25 cellular contexts compared by ENCODE assay signal in genomic region chr13:111343186-111343805, GRCh38. TPM values are rescaled to one million over a fixed set of nuclear protein-coding genes. Genes with fewer than 3 reads are reported as not detected.
A peak's percentile ranks its signal among the peaks of the same experiment; 100 is the strongest.
DNase-seq lines count a peak whose midpoint lies in the region; ATAC-seq and TF ChIP-seq lines count a peak whose summit lies in the region.
"Had no signal": no experiment of that assay in that cellular context is flagged by ENCODE, and none has a peak within 500 bp of the region (broad histone marks: within the 10 kb centered on the region; RNA-seq: fewer than 3 reads in every experiment).

No MANE protein-coding gene starts in this region.

- no peak overlapping the region for H3K27ac Mint-ChIP-seq in T-helper 2 cell treated with Interferon-gamma antibody and Interleukin-4, amounts not matched to agents 5 μg/mL and 100 μg/mL, for 36 hours
- H3K27ac Mint-ChIP-seq: CD4-positive, alpha-beta memory T cell; HFFc6 had no signal

- no peak for ATAC-seq in IMR-90 (ENCODE audit: low read depth)
- ATAC-seq: HepG2, Panc1, SK-N-SH treated with all-trans-retinoic acid at 6 μM for 48 hours had no signal

- TF ChIP-seq CTCF in IMR-90 (conservative IDR thresholded peaks at IDR 0.05; ENCODE audit: low read depth, low read length) (no peak), prostate gland (IDR thresholded peaks at IDR 0.05) (no peak)

- H2AK9ac ChIP-seq in IMR-90 (replicated peaks; ENCODE audit: low read depth, low read length, poor library complexity): peak overlapping the region; percentile 67

- H3K9me3 Mint-ChIP-seq in T-helper 2 cell treated with Interferon-gamma antibody and Interleukin-4, amounts not matched to agents 5 μg/mL and 100 μg/mL, for 36 hours: no peaks in the 10 kb centered on the region
- H3K9me3 Mint-ChIP-seq: HFFc6 had no signal

- H3K18ac ChIP-seq in IMR-90 (ENCODE audit: low read depth, low read length): no peak overlapping the region; the same call in 1 of the 2 replicates

- no peaks in the 10 kb centered on the region for H3K9me1 ChIP-seq in IMR-90 (ENCODE audit: insufficient read depth, low read length)

- BruUV-seq in IMR-90 (replicated peaks; lab: Mats Ljungman, UMichigan): no TSS peak

- H2AFZ ChIP-seq in IMR-90 (replicated peaks; ENCODE audit: low read length, poor library complexity): no peak overlapping the region

- H2BK120ac ChIP-seq in IMR-90 (ENCODE audit: low read depth, low read length): peak overlapping the region; percentile 30

- H3K56ac ChIP-seq in IMR-90 (ENCODE audit: extremely low read depth, insufficient read depth, low read length): no peak overlapping the region

- peaks cover 8% of the 10 kb centered on the region for H3K4me1 ChIP-seq in IMR-90 (ENCODE audit: control insufficient read depth, insufficient read depth, low read length)
- no peaks in the 10 kb centered on the region for H3K4me1 ChIP-seq in prostate gland (replicated peaks)

- CTCF ChIA-PET in IMR-90 (lab: Yijun Ruan, JAX): no interaction called here

- H3K27ac ChIP-seq in IMR-90 (ENCODE audit: insufficient read depth, low read length) (no peak overlapping the region), prostate gland (no peak overlapping the region)
- H3K27ac ChIP-seq: HL-60 had no signal

- no CpG with 5 or more reads among the region's 11 CpGs for WGBS in IMR-90 (ENCODE audit: extremely low coverage in 2 of 2, insufficient read length in 1 of 2), 2 experiments
- 83% methylated on average over 11 of the region's 11 CpGs for whole genome bisulfite sequencing in prostate gland

- H2BK20ac ChIP-seq in IMR-90 (ENCODE audit: low read depth, low read length): peak overlapping the region; percentile 45; the same call in 1 of the 2 replicates

- in situ Hi-C loops in IMR-90 (cut with MboI; ENCODE audit: low sequenced_read_pairs): no loop called here

- dilution Hi-C loops in IMR-90 (cut with HindIII; ENCODE audit: low sequenced_read_pairs, unreplicated experiment): no loop called here

- H2BK15ac ChIP-seq in IMR-90 (ENCODE audit: low read depth, low read length): no peak overlapping the region

- TF ChIP-seq POLR2A in IMR-90 (IDR thresholded peaks at IDR 0.05; ENCODE audit: low read depth, low read length) (no peak), prostate gland (IDR thresholded peaks at IDR 0.05) (no peak)

- no peaks in the 10 kb centered on the region for H3K9me3 ChIP-seq in IMR-90 (ENCODE audit: control insufficient read depth, insufficient read depth, low read length)
- H3K9me3 ChIP-seq in prostate gland: no peaks in the 10 kb centered on the region

- H3K36me3 ChIP-seq in H7 (replicated peaks; ENCODE audit: control insufficient read depth, insufficient read depth, low read length) (no peaks in the 10 kb centered on the region), IMR-90 (ENCODE audit: control insufficient read depth, insufficient read depth, low read length) (no peaks in the 10 kb centered on the region), prostate gland (no peaks in the 10 kb centered on the region)

- H3K4me3 ChIP-seq in H7 (ENCODE audit: insufficient read depth, low read depth, low read length) (no peak overlapping the region), IMR-90 (ENCODE audit: insufficient read depth, low read depth, low read length) (no peak overlapping the region), prostate gland (no peak overlapping the region)

- peaks cover under 1% of the 10 kb centered on the region for H3K27me3 Mint-ChIP-seq in T-helper 2 cell treated with Interferon-gamma antibody and Interleukin-4, amounts not matched to agents 5 μg/mL and 100 μg/mL, for 36 hours (ENCODE audit: low read depth)
- H3K27me3 Mint-ChIP-seq: CD4-positive, alpha-beta memory T cell had no signal

- no peak overlapping the region for H3K14ac ChIP-seq in IMR-90 (replicated peaks; ENCODE audit: low read depth, low read length)

- peak overlapping the region; percentile 26; the same call in 1 of the 2 replicates for H4K91ac ChIP-seq in IMR-90 (ENCODE audit: insufficient read depth, low read depth, low read length)

- no peak overlapping the region for H3K9ac ChIP-seq in IMR-90 (ENCODE audit: low read depth, low read length)

- intact Hi-C loops in IMR-90 (cut with micrococcal nuclease) (no loop called here), prostate gland (cut with DNase I) (no loop called here)

- H3K4me2 ChIP-seq in IMR-90 (ENCODE audit: low read depth, low read length): no peak overlapping the region

- DNase-seq in H7: peak; percentile 26
- DNase-seq in IMR-90: no peak
- peak; percentile 39 for DNase-seq in islet precursor cell
- peak; percentile 1 for DNase-seq in prostate gland (ENCODE audit: low spot score)
- DNase-seq in T-helper 2 cell treated with Interferon-gamma antibody and Interleukin-4, amounts not matched to agents 5 μg/mL and 100 μg/mL, for 36 hours (ENCODE audit: low spot score): no peak
- DNase-seq in pons (ENCODE audit: low spot score): no peak
- no peak for DNase-seq in DMS79 (lab: John Stamatoyannopoulos, UW)
- DNase-seq: CD4-positive, alpha-beta memory T cell; GF-D8; HFFc6; KBM-7; NCI-H1105; NCI-H146; NCI-H2029; NCI-H2227 treated with DMSO at 0.1 percent for 48 hours; NCI-H510A; NCI-H748 treated with DMSO at 0.1 percent for 48 hours; NK-92 treated with Interleukin-12 subunit alpha and Interleukin-12 subunit beta, amount 100 ng/mL, for 24 hours; SIG-M5 had no signal

- no peak overlapping the region for H3K23ac ChIP-seq in IMR-90 (ENCODE audit: low read depth, low read length)

- H3K79me1 ChIP-seq in IMR-90 (ENCODE audit: low read depth in 1 of 2, low read length in 2 of 2): no peaks in the 10 kb centered on the region

- no peak overlapping the region for H4K5ac ChIP-seq in IMR-90 (ENCODE audit: low read depth, low read length)

- no peak overlapping the region; the same call in 1 of the 2 replicates for H2AK5ac ChIP-seq in IMR-90 (ENCODE audit: low read depth, low read length)

- H4K8ac ChIP-seq in IMR-90 (ENCODE audit: low read depth in 2 of 2, low read length in 2 of 2): no peak overlapping the region

- H2BK5ac ChIP-seq in IMR-90 (ENCODE audit: low read depth, low read length, poor library complexity, severe bottlenecking): no peak overlapping the region

- H3K27me3 ChIP-seq in H7 (ENCODE audit: control insufficient read depth, insufficient read depth, low read length) (no peaks in the 10 kb centered on the region), IMR-90 (ENCODE audit: control insufficient read depth, insufficient read depth, low read length) (no peaks in the 10 kb centered on the region), prostate gland (replicated peaks; ENCODE audit: insufficient read depth) (no peaks in the 10 kb centered on the region)

- peak overlapping the region; percentile 22; the same call in 1 of the 2 replicates for H3K4ac ChIP-seq in IMR-90 (ENCODE audit: low read depth, low read length)

- POLR2A ChIA-PET in IMR-90 (lab: Charles Lee; ENCODE audit: unreplicated experiment): no interaction called here

- H4K20me1 ChIP-seq in IMR-90 (ENCODE audit: insufficient read depth, low read length): no peaks in the 10 kb centered on the region

- H3K4me1 Mint-ChIP-seq in T-helper 2 cell treated with Interferon-gamma antibody and Interleukin-4, amounts not matched to agents 5 μg/mL and 100 μg/mL, for 36 hours (ENCODE audit: low read depth): no peaks in the 10 kb centered on the region

- no peak overlapping the region for H3K4me3 Mint-ChIP-seq in T-helper 2 cell treated with Interferon-gamma antibody and Interleukin-4, amounts not matched to agents 5 μg/mL and 100 μg/mL, for 36 hours
- H3K4me3 Mint-ChIP-seq: HFFc6 had no signal

- H3K36me3 Mint-ChIP-seq in T-helper 2 cell treated with Interferon-gamma antibody and Interleukin-4, amounts not matched to agents 5 μg/mL and 100 μg/mL, for 36 hours (ENCODE audit: low read depth): no peaks in the 10 kb centered on the region

- TF ChIP-seq RAD21 in IMR-90 (IDR thresholded peaks at IDR 0.05; ENCODE audit: low read length): no peak

TF ChIP-seq in IMR-90, 13 proteins besides CTCF, POLR2A, EP300 and RAD21:
- no peak for TF ChIP-seq FOS (IDR thresholded peaks at IDR 0.05; ENCODE audit: low read depth, low read length)
- TF ChIP-seq CHD1 (IDR thresholded peaks at IDR 0.05; ENCODE audit: low read depth, low read length): no peak
- TF ChIP-seq SMC3 (IDR thresholded peaks at IDR 0.05; ENCODE audit: low read depth, low read length): no peak
- no peak for TF ChIP-seq CEBPB (IDR thresholded peaks at IDR 0.05; ENCODE audit: low read depth, low read length)
- TF ChIP-seq ELK1 (IDR thresholded peaks at IDR 0.05; ENCODE audit: borderline replicate concordance, low read depth, low read length): no peak
- TF ChIP-seq NFE2L2 (IDR thresholded peaks at IDR 0.05; ENCODE audit: low read depth, low read length): no peak
- TF ChIP-seq MXI1 (IDR thresholded peaks at IDR 0.05; ENCODE audit: borderline replicate concordance, low read depth, low read length): no peak
- TF ChIP-seq RFX5 (IDR thresholded peaks at IDR 0.05; ENCODE audit: low read depth, low read length): no peak
- TF ChIP-seq BHLHE40 (IDR thresholded peaks at IDR 0.05; ENCODE audit: low read depth, low read length): no peak
- TF ChIP-seq USF2 (IDR thresholded peaks at IDR 0.05; ENCODE audit: low read depth, low read length): no peak
- TF ChIP-seq RCOR1 (IDR thresholded peaks at IDR 0.05; ENCODE audit: insufficient replicate concordance, low read length): no peak

RNA-seq across cellular contexts. Expression of gene TEX29, which starts 22.9 kb away (rescaled TPM):
- total RNA-seq in H7 (2014; rRNA removed; shearing (Covaris generic)): 0.22 TPM in 1 of 2 replicates, not detected in the other
- total RNA-seq in IMR-90 (2012; rRNA removed): not detected in 2 replicates
- 0.29 and 0.46 TPM in 2 replicates for polyA plus RNA-seq in IMR-90 (2012; rRNA removed)
- 0.21 and 0.24 TPM in 2 replicates for polyA plus RNA-seq in IMR-90 (2012; cell fraction: cytosol; rRNA removed)
- polyA plus RNA-seq in IMR-90 (2012; cell fraction: nucleus; rRNA removed; ENCODE audit: low replicate concordance): 0.18 and 1.1 TPM in 2 replicates
- total RNA-seq in prostate gland: 1 to 10 TPM in 1 of 2 donors, not detected in 1; 1.4 TPM
- total RNA-seq: H4, HT-29 had no signal

Comparison
In these comparisons a context has a peak if more than half of its experiments do, and no peak if none do; other contexts are left out.
1. DNase-seq: peak in H7 (single experiment), islet precursor cell (single experiment) and prostate gland (single experiment); none in IMR-90 (single experiment), T-helper 2 cell treated with Interferon-gamma antibody and Interleukin-4, amounts not matched to agents 5 μg/mL and 100 μg/mL, for 36 hours (single experiment), pons (single experiment) and DMS79 (single experiment).